In genomic region chr13:24863748-24864540, GRCh38 we compare ENCODE assay signal across 1 cellular context.
TF ChIP-seq lines count a peak whose summit lies in the region.

No MANE protein-coding gene starts in this region.

TF ChIP-seq in K562, 482 proteins besides CTCF, POLR2A, EP300 and RAD21 (continued from another document and continues in another):
- TF ChIP-seq ZNF354B (CRISPR knock-in tag; IDR thresholded peaks at IDR 0.05) (no peak), HOXB6 (CRISPR knock-in tag; IDR thresholded peaks at IDR 0.05; ENCODE audit: borderline replicate concordance) (no peak), HNRNPK (IDR thresholded peaks at IDR 0.05; ENCODE audit: low read depth, low read length, poor library complexity, severe bottlenecking) (no peak), CREB1 (IDR thresholded peaks at IDR 0.05) (no peak), CREB1 (CRISPR knock-in tag; IDR thresholded peaks at IDR 0.05) (no peak), CSDE1 (IDR thresholded peaks at IDR 0.05) (no peak), ZNF280B (CRISPR knock-in tag; IDR thresholded peaks at IDR 0.05) (no peak), SNRNP70 (optimal IDR thresholded peaks at IDR 0.05; ENCODE audit: low read depth, low read length) (no peak), TCF3 (CRISPR knock-in tag; IDR thresholded peaks at IDR 0.05) (peak; percentile 68), MLX (CRISPR knock-in tag; conservative IDR thresholded peaks at IDR 0.05) (no peak), WHSC1 (IDR thresholded peaks at IDR 0.05; ENCODE audit: low read length) (no peak), TARDBP (IDR thresholded peaks at IDR 0.05) (no peak), SMARCC2 (IDR thresholded peaks at IDR 0.05; ENCODE audit: low read depth) (no peak), SMAD1 (IDR thresholded peaks at IDR 0.05; ENCODE audit: low read depth, low read length, partially characterized antibody) (no peak), FUS (optimal IDR thresholded peaks at IDR 0.05; ENCODE audit: low read depth, low read length) (no peak), MEIS2 (IDR thresholded peaks at IDR 0.05; ENCODE audit: partially characterized antibody) (no peak), MTF1 (CRISPR knock-in tag; IDR thresholded peaks at IDR 0.05; ENCODE audit: borderline replicate concordance) (no peak), SNIP1 (IDR thresholded peaks at IDR 0.05; ENCODE audit: low read depth) (no peak), RUNX1 (IDR thresholded peaks at IDR 0.05; ENCODE audit: low read depth) (no peak), ZNF184 (CRISPR knock-in tag; IDR thresholded peaks at IDR 0.05) (no peak), ELF1 (tag; IDR thresholded peaks at IDR 0.05) (no peak), CHD2 (IDR thresholded peaks at IDR 0.05; ENCODE audit: low read depth, low read length) (no peak), NR2C1 (IDR thresholded peaks at IDR 0.05) (no peak), NR2C1 (tag; IDR thresholded peaks at IDR 0.05) (no peak), SAP30 (IDR thresholded peaks at IDR 0.05; ENCODE audit: borderline replicate concordance, insufficient read depth, low read depth, low read length, poor library complexity, severe bottlenecking) (no peak), ILF3 (IDR thresholded peaks at IDR 0.05; ENCODE audit: borderline replicate concordance) (no peak), TAL1 (IDR thresholded peaks at IDR 0.05) (peak; percentile 72), BRD4 (IDR thresholded peaks at IDR 0.05) (no peak), ZNF146 (CRISPR knock-in tag; IDR thresholded peaks at IDR 0.05; ENCODE audit: unreplicated experiment) (no peak), SMARCA4 (IDR thresholded peaks at IDR 0.05) (peak; percentile 18; the same call in 1 of the 2 replicates), HMGN3 (IDR thresholded peaks at IDR 0.05; ENCODE audit: borderline replicate concordance, extremely low read depth, insufficient read length, low read depth, low read length) (no peak), ZNF395 (CRISPR knock-in tag; IDR thresholded peaks at IDR 0.05) (no peak), ZNF668 (CRISPR knock-in tag; IDR thresholded peaks at IDR 0.05) (no peak), SMC3 (conservative IDR thresholded peaks at IDR 0.05; ENCODE audit: insufficient read depth, low read depth, low read length) (no peak), GTF2B (IDR thresholded peaks at IDR 0.05; ENCODE audit: extremely low read depth, insufficient read length) (no peak), PPARD (CRISPR knock-in tag; IDR thresholded peaks at IDR 0.05) (no peak), NEUROD1 (IDR thresholded peaks at IDR 0.05; ENCODE audit: borderline replicate concordance, low read depth, low read length, partially characterized antibody) (no peak), ZMIZ1 (IDR thresholded peaks at IDR 0.05; ENCODE audit: low read depth in 2 of 2, low read length in 2 of 2) (no peak)
- TF ChIP-seq, protein P1, sequence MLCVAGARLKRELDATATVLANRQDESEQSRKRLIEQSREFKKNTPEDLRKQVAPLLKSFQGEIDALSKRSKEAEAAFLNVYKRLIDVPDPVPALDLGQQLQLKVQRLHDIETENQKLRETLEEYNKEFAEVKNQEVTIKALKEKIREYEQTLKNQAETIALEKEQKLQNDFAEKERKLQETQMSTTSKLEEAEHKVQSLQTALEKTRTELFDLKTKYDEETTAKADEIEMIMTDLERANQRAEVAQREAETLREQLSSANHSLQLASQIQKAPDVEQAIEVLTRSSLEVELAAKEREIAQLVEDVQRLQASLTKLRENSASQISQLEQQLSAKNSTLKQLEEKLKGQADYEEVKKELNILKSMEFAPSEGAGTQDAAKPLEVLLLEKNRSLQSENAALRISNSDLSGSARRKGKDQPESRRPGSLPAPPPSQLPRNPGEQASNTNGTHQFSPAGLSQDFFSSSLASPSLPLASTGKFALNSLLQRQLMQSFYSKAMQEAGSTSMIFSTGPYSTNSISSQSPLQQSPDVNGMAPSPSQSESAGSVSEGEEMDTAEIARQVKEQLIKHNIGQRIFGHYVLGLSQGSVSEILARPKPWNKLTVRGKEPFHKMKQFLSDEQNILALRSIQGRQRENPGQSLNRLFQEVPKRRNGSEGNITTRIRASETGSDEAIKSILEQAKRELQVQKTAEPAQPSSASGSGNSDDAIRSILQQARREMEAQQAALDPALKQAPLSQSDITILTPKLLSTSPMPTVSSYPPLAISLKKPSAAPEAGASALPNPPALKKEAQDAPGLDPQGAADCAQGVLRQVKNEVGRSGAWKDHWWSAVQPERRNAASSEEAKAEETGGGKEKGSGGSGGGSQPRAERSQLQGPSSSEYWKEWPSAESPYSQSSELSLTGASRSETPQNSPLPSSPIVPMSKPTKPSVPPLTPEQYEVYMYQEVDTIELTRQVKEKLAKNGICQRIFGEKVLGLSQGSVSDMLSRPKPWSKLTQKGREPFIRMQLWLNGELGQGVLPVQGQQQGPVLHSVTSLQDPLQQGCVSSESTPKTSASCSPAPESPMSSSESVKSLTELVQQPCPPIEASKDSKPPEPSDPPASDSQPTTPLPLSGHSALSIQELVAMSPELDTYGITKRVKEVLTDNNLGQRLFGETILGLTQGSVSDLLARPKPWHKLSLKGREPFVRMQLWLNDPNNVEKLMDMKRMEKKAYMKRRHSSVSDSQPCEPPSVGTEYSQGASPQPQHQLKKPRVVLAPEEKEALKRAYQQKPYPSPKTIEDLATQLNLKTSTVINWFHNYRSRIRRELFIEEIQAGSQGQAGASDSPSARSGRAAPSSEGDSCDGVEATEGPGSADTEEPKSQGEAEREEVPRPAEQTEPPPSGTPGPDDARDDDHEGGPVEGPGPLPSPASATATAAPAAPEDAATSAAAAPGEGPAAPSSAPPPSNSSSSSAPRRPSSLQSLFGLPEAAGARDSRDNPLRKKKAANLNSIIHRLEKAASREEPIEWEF (CRISPR knock-in tag; IDR thresholded peaks at IDR 0.05), result no peak
- TF ChIP-seq, protein P2, sequence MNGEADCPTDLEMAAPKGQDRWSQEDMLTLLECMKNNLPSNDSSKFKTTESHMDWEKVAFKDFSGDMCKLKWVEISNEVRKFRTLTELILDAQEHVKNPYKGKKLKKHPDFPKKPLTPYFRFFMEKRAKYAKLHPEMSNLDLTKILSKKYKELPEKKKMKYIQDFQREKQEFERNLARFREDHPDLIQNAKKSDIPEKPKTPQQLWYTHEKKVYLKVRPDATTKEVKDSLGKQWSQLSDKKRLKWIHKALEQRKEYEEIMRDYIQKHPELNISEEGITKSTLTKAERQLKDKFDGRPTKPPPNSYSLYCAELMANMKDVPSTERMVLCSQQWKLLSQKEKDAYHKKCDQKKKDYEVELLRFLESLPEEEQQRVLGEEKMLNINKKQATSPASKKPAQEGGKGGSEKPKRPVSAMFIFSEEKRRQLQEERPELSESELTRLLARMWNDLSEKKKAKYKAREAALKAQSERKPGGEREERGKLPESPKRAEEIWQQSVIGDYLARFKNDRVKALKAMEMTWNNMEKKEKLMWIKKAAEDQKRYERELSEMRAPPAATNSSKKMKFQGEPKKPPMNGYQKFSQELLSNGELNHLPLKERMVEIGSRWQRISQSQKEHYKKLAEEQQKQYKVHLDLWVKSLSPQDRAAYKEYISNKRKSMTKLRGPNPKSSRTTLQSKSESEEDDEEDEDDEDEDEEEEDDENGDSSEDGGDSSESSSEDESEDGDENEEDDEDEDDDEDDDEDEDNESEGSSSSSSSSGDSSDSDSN (IDR thresholded peaks at IDR 0.05; ENCODE audit: borderline replicate concordance in 1 of 2, low read depth in 2 of 2, low read length in 2 of 2), result no peak
- TF ChIP-seq, protein P3, sequence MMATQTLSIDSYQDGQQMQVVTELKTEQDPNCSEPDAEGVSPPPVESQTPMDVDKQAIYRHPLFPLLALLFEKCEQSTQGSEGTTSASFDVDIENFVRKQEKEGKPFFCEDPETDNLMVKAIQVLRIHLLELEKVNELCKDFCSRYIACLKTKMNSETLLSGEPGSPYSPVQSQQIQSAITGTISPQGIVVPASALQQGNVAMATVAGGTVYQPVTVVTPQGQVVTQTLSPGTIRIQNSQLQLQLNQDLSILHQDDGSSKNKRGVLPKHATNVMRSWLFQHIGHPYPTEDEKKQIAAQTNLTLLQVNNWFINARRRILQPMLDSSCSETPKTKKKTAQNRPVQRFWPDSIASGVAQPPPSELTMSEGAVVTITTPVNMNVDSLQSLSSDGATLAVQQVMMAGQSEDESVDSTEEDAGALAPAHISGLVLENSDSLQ (IDR thresholded peaks at IDR 0.05), result peak; percentile 57
- TF ChIP-seq, protein P4, sequence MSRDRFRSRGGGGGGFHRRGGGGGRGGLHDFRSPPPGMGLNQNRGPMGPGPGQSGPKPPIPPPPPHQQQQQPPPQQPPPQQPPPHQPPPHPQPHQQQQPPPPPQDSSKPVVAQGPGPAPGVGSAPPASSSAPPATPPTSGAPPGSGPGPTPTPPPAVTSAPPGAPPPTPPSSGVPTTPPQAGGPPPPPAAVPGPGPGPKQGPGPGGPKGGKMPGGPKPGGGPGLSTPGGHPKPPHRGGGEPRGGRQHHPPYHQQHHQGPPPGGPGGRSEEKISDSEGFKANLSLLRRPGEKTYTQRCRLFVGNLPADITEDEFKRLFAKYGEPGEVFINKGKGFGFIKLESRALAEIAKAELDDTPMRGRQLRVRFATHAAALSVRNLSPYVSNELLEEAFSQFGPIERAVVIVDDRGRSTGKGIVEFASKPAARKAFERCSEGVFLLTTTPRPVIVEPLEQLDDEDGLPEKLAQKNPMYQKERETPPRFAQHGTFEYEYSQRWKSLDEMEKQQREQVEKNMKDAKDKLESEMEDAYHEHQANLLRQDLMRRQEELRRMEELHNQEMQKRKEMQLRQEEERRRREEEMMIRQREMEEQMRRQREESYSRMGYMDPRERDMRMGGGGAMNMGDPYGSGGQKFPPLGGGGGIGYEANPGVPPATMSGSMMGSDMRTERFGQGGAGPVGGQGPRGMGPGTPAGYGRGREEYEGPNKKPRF (IDR thresholded peaks at IDR 0.05; ENCODE audit: low read depth, low read length), result no peak
